Comparison of ENCODE assay signal across 11 cellular contexts in the genomic region with DNA sequence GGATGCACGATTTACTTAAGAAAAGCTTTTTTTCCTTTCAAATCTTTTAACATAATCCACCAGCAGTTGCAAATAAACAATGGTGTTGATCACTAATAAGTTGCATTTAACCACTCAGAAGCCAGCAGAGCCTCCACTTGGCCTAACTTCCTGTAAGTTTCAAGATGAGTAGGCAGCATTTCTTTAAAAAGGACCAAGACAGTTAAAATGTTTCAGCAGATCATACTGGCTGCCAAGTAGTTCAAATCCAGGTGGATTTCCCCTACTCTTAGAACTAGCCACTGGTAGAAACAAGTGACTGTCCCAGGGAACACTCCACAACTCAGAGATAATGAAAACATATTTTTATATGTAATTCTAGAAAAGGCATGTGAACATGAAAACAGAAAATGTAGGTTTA. TPM values are rescaled to one million over a fixed set of nuclear protein-coding genes. Genes with fewer than 3 reads are reported as not detected.
DNase-seq lines count a peak whose midpoint lies in the region; ATAC-seq and TF ChIP-seq lines count a peak whose summit lies in the region.
"Had no signal": no experiment of that assay in that cellular context is flagged by ENCODE, and none has a peak within 500 bp of the region (broad histone marks: within the 10 kb centered on the region; RNA-seq: fewer than 3 reads in every experiment).

No MANE protein-coding gene starts in this region.

- no peaks in the 10 kb centered on the region for H4K20me1 ChIP-seq in OCI-LY7 (ENCODE audit: insufficient read depth, low read length)

- CTCF ChIA-PET in OCI-LY7 (lab: Charles Lee; ENCODE audit: unreplicated experiment), result no interaction called here

- no peaks in the 10 kb centered on the region for H3K9me2 ChIP-seq in OCI-LY7 (ENCODE audit: insufficient read depth, low read length)

- intact Hi-C loops in OCI-LY7 (cut with micrococcal nuclease; ENCODE audit: unreplicated experiment), result no loop called here
- intact Hi-C loops in mucosa of descending colon (cut with DNase I, micrococcal nuclease), result no loop called here
- intact Hi-C loops in CD14-positive monocyte (cut with micrococcal nuclease), result no loop called here

- DNase-seq in GM13977 (ENCODE audit: low spot score), result peak; percentile 54
- peak; percentile 50 for DNase-seq in OCI-LY7 (ENCODE audit: low spot score)
- peak; percentile 26 for DNase-seq in iris pigment epithelial cell (ENCODE audit: low read depth)
- no peak for DNase-seq in mucosa of descending colon
- DNase-seq in CD14-positive monocyte (ENCODE audit: low spot score), result no peak
- no peak for DNase-seq in COLO829 (ENCODE audit: low spot score)
- DNase-seq: activated CD4-positive, alpha-beta T cell treated with anti-CD3 and anti-CD28 coated beads, Interleukin-2, amount 50 U/mL, for 1 hour; NCI-H524 treated with DMSO at 0.1 percent for 48 hours had no signal

- peak overlapping the region in 1 of 7 donors; percentile 6 for H3K27ac Mint-ChIP-seq in CD14-positive monocyte

- peaks cover 27% of the 10 kb centered on the region for H3K4me1 Mint-ChIP-seq in CD14-positive monocyte

- no peaks in the 10 kb centered on the region for H3K9me3 ChIP-seq in OCI-LY7 (ENCODE audit: low read length)
- no peaks in the 10 kb centered on the region for H3K9me3 ChIP-seq in mucosa of descending colon

- H3K4me3 ChIP-seq in OCI-LY7 (ENCODE audit: low read depth, low read length, poor library complexity, severe bottlenecking), result peak overlapping the region; percentile 6
- no peak overlapping the region for H3K4me3 ChIP-seq in mucosa of descending colon
- H3K4me3 ChIP-seq: smooth muscle cell had no signal

- POLR2A ChIA-PET in OCI-LY7 (lab: Charles Lee), result interaction anchor here (0.8 kb wide), 1 partner anchor 46 kb away, joined by 7 read pairs; no protein-coding TSS in a partner anchor

- no peaks in the 10 kb centered on the region for H3K27me3 Mint-ChIP-seq in CD14-positive monocyte (ENCODE audit: low read depth in 3 of 3)

- no peaks in the 10 kb centered on the region for H3K79me2 ChIP-seq in OCI-LY7 (ENCODE audit: insufficient read depth, low read depth, low read length)

- TF ChIP-seq CTCF in GM13977 (IDR thresholded peaks at IDR 0.05; ENCODE audit: extremely low read depth, insufficient read depth, missing control alignments) (no peak), OCI-LY7 (conservative IDR thresholded peaks at IDR 0.05; ENCODE audit: low read length) (no peak), mucosa of descending colon (IDR thresholded peaks at IDR 0.05) (no peak), CD14-positive monocyte (IDR thresholded peaks at IDR 0.05) (no peak)

- ATAC-seq in GM21717 (IDR thresholded peaks at IDR 0.05; ENCODE audit: unreplicated experiment), result peak; percentile 57
- ATAC-seq in mucosa of descending colon, result no peak

- peak overlapping the region; percentile 25 for H3K4me2 ChIP-seq in OCI-LY7 (ENCODE audit: low read length)
- H3K4me2 ChIP-seq: smooth muscle cell had no signal

- no TSS peak for BruUV-seq in OCI-LY7 (replicated peaks; lab: Mats Ljungman, UMichigan)

- H3K27ac ChIP-seq in OCI-LY7 (ENCODE audit: low read depth, low read length, poor library complexity, severe bottlenecking), result peak overlapping the region; percentile 42

- in situ Hi-C loops in GM13977 (cut with MboI; ENCODE audit: low pct_unique_long_range_greater_than_20kb, low sequenced_read_pairs, unreplicated experiment), result no loop called here

- H3K4me3 Mint-ChIP-seq in CD14-positive monocyte, result no peak overlapping the region

- H3K36me3 Mint-ChIP-seq in CD14-positive monocyte, result peaks cover 0 to 12% of the 10 kb centered on the region in 2 donors

- no peaks in the 10 kb centered on the region for H3K36me3 ChIP-seq in OCI-LY7 (ENCODE audit: insufficient read depth, low read length)
- no peaks in the 10 kb centered on the region for H3K36me3 ChIP-seq in mucosa of descending colon (ENCODE audit: low read depth)

- H3K9me3 Mint-ChIP-seq in CD14-positive monocyte, result no peaks in the 10 kb centered on the region

- peaks cover 34% of the 10 kb centered on the region for H3K4me1 ChIP-seq in OCI-LY7 (ENCODE audit: insufficient read depth, low read length, poor library complexity, severe bottlenecking)
- H3K4me1 ChIP-seq in mucosa of descending colon (ENCODE audit: low read depth), result peaks cover 52% of the 10 kb centered on the region

- peak overlapping the region; percentile 93 for H2AFZ ChIP-seq in OCI-LY7 (ENCODE audit: low read length)

RNA-seq across cellular contexts. Expression of a gene that starts 17.0 kb away (rescaled TPM):
- total RNA-seq in OCI-LY7 (2014; rRNA removed; shearing (Covaris generic)), result 15.6 and 20.6 TPM in 2 replicates
- total RNA-seq in OCI-LY7 (2022) (11.2 and 16.1 TPM in 2 replicates), mucosa of descending colon (10 to 100 TPM; 45.2 to 69.1 (median 64.1) TPM)
- polyA plus RNA-seq in CD14-positive monocyte, result 10 to 100 TPM; 16.1 to 24.7 TPM

RNA-seq across cellular contexts. Expression of a gene that starts 39.1 kb away (rescaled TPM):
- total RNA-seq in OCI-LY7 (2014; rRNA removed; shearing (Covaris generic)), result 18.9 and 22.4 TPM in 2 replicates
- 35.0 and 40.6 TPM in 2 replicates for total RNA-seq in OCI-LY7 (2022)
- total RNA-seq in mucosa of descending colon, result 10 to 100 TPM in 2 of 3 donors, 1 to 10 TPM in 1; 9.1 to 14.4 (median 11.6) TPM
- 1 to 10 TPM; 4.4 to 6.9 TPM for polyA plus RNA-seq in CD14-positive monocyte

RNA-seq across cellular contexts. Expression of a gene that starts 40.9 kb away (rescaled TPM):
- not detected in 2 replicates for total RNA-seq in OCI-LY7 (2014; rRNA removed; shearing (Covaris generic))
- total RNA-seq in OCI-LY7 (2022), result not detected in 2 replicates
- total RNA-seq in mucosa of descending colon, result not detected
- polyA plus RNA-seq in CD14-positive monocyte, result not detected
- total RNA-seq: smooth muscle cell had no signal
- polyA plus RNA-seq: keratinocyte, smooth muscle cell had no signal

Comparison
In these comparisons a context has a peak if more than half of its experiments do, and no peak if none do; other contexts are left out.
1. DNase-seq: peak in GM13977 (single experiment), OCI-LY7 (single experiment) and iris pigment epithelial cell (single experiment); none in mucosa of descending colon (0 of 3), CD14-positive monocyte (single experiment) and COLO829 (single experiment).